ENCODE assay signal across 1 cellular context in the genomic region with DNA sequence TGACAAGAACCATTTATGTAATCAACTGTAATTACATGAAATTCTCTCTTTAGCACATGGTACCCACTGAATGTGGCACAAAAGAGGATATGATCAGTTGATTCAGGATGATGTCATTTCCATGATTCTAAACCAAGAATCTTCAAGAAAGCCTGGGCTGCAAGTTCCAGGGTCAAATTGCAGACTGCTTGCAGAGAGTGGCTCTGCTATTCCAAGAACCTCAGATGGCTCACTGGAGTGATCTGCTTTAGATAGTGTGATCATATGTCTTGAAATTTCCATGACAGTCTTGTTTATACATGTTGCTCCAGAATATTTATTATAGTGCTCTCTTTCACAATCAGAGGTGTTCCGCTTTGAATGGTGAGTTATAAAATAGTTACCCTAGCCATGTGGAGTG.
A peak's percentile ranks its signal among the peaks of the same experiment; 100 is the strongest.
TF ChIP-seq lines count a peak whose summit lies in the region.

No MANE protein-coding gene starts in this region.

TF ChIP-seq in GM12878, 131 proteins besides CTCF, POLR2A, EP300 and RAD21 (continued from another document and continues in another):
- TF ChIP-seq, protein P1, sequence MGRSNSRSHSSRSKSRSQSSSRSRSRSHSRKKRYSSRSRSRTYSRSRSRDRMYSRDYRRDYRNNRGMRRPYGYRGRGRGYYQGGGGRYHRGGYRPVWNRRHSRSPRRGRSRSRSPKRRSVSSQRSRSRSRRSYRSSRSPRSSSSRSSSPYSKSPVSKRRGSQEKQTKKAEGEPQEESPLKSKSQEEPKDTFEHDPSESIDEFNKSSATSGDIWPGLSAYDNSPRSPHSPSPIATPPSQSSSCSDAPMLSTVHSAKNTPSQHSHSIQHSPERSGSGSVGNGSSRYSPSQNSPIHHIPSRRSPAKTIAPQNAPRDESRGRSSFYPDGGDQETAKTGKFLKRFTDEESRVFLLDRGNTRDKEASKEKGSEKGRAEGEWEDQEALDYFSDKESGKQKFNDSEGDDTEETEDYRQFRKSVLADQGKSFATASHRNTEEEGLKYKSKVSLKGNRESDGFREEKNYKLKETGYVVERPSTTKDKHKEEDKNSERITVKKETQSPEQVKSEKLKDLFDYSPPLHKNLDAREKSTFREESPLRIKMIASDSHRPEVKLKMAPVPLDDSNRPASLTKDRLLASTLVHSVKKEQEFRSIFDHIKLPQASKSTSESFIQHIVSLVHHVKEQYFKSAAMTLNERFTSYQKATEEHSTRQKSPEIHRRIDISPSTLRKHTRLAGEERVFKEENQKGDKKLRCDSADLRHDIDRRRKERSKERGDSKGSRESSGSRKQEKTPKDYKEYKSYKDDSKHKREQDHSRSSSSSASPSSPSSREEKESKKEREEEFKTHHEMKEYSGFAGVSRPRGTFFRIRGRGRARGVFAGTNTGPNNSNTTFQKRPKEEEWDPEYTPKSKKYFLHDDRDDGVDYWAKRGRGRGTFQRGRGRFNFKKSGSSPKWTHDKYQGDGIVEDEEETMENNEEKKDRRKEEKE (IDR thresholded peaks at IDR 0.05): no peak
- TF ChIP-seq POLR2AphosphoS2 (IDR thresholded peaks at IDR 0.05; ENCODE audit: low read depth, low read length) (no peak), RFX5 (IDR thresholded peaks at IDR 0.05; ENCODE audit: low read depth, low read length) (no peak), EED (IDR thresholded peaks at IDR 0.05; ENCODE audit: low read depth) (no peak), JUNB (IDR thresholded peaks at IDR 0.05) (peak; percentile 33; the same call in 1 of the 2 replicates), DPF2 (IDR thresholded peaks at IDR 0.05) (peak; percentile 42; the same call in 1 of the 2 replicates), PAX8 (IDR thresholded peaks at IDR 0.05) (no peak), SMAD1 (IDR thresholded peaks at IDR 0.05; ENCODE audit: low read depth, partially characterized antibody) (no peak), STAT1 (conservative IDR thresholded peaks at IDR 0.05) (no peak), ZZZ3 (IDR thresholded peaks at IDR 0.05; ENCODE audit: control insufficient read depth, insufficient read length, low read depth) (no peak), HCFC1 (IDR thresholded peaks at IDR 0.05; ENCODE audit: low read length) (no peak), GABPA (IDR thresholded peaks at IDR 0.05; ENCODE audit: low read depth) (no peak), BMI1 (IDR thresholded peaks at IDR 0.05; ENCODE audit: borderline replicate concordance) (no peak), BACH1 (IDR thresholded peaks at IDR 0.05; ENCODE audit: borderline replicate concordance) (no peak), CEBPB (IDR thresholded peaks at IDR 0.05; ENCODE audit: borderline replicate concordance in 1 of 2, low read depth in 2 of 2, low read length in 2 of 2) (no peak), SIN3A (IDR thresholded peaks at IDR 0.05; ENCODE audit: low read depth, low read length) (no peak), SREBF2 (IDR thresholded peaks at IDR 0.05; ENCODE audit: low read length) (no peak), SP1 (IDR thresholded peaks at IDR 0.05; ENCODE audit: low read depth, low read length) (no peak), NR2C1 (IDR thresholded peaks at IDR 0.05) (no peak), BRCA1 (IDR thresholded peaks at IDR 0.05; ENCODE audit: low read depth, low read length) (no peak), KDM1A (IDR thresholded peaks at IDR 0.05; ENCODE audit: borderline replicate concordance) (no peak), SMAD5 (IDR thresholded peaks at IDR 0.05; ENCODE audit: low read depth) (no peak), RELA (IDR thresholded peaks at IDR 0.05; ENCODE audit: borderline replicate concordance, partially characterized antibody) (no peak), MYC (IDR thresholded peaks at IDR 0.05; ENCODE audit: insufficient read depth, insufficient read length, insufficient replicate concordance, low read length, severe bottlenecking) (no peak), ZNF384 (IDR thresholded peaks at IDR 0.05; ENCODE audit: borderline replicate concordance, low read depth, low read length) (no peak), ASH2L (IDR thresholded peaks at IDR 0.05; ENCODE audit: borderline replicate concordance, low read depth) (no peak), HDGF (IDR thresholded peaks at IDR 0.05) (no peak), CREM (IDR thresholded peaks at IDR 0.05; ENCODE audit: low read depth) (0 out of 2 replicates have a peak, but pooled peaks have one; percentile 29), MTA2 (IDR thresholded peaks at IDR 0.05; ENCODE audit: low read depth) (no peak), CHD4 (IDR thresholded peaks at IDR 0.05) (no peak), MEF2B (IDR thresholded peaks at IDR 0.05; ENCODE audit: partially characterized antibody, poor library complexity, severe bottlenecking) (peak; percentile 14), SUPT20H (IDR thresholded peaks at IDR 0.05; ENCODE audit: borderline replicate concordance, control insufficient read depth, low read depth, low read length) (no peak)
- TF ChIP-seq, protein P2, sequence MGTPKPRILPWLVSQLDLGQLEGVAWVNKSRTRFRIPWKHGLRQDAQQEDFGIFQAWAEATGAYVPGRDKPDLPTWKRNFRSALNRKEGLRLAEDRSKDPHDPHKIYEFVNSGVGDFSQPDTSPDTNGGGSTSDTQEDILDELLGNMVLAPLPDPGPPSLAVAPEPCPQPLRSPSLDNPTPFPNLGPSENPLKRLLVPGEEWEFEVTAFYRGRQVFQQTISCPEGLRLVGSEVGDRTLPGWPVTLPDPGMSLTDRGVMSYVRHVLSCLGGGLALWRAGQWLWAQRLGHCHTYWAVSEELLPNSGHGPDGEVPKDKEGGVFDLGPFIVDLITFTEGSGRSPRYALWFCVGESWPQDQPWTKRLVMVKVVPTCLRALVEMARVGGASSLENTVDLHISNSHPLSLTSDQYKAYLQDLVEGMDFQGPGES (IDR thresholded peaks at IDR 0.05): no peak
- TF ChIP-seq, protein P3, sequence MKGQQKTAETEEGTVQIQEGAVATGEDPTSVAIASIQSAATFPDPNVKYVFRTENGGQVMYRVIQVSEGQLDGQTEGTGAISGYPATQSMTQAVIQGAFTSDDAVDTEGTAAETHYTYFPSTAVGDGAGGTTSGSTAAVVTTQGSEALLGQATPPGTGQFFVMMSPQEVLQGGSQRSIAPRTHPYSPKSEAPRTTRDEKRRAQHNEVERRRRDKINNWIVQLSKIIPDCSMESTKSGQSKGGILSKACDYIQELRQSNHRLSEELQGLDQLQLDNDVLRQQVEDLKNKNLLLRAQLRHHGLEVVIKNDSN (IDR thresholded peaks at IDR 0.05; ENCODE audit: borderline replicate concordance, extremely low read length, insufficient read depth, low read depth, low read length): no peak
- TF ChIP-seq, protein P4, sequence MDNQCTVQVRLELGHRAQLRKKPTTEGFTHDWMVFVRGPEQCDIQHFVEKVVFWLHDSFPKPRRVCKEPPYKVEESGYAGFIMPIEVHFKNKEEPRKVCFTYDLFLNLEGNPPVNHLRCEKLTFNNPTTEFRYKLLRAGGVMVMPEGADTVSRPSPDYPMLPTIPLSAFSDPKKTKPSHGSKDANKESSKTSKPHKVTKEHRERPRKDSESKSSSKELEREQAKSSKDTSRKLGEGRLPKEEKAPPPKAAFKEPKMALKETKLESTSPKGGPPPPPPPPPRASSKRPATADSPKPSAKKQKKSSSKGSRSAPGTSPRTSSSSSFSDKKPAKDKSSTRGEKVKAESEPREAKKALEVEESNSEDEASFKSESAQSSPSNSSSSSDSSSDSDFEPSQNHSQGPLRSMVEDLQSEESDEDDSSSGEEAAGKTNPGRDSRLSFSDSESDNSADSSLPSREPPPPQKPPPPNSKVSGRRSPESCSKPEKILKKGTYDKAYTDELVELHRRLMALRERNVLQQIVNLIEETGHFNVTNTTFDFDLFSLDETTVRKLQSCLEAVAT (IDR thresholded peaks at IDR 0.05): no peak
- TF ChIP-seq, protein P5, sequence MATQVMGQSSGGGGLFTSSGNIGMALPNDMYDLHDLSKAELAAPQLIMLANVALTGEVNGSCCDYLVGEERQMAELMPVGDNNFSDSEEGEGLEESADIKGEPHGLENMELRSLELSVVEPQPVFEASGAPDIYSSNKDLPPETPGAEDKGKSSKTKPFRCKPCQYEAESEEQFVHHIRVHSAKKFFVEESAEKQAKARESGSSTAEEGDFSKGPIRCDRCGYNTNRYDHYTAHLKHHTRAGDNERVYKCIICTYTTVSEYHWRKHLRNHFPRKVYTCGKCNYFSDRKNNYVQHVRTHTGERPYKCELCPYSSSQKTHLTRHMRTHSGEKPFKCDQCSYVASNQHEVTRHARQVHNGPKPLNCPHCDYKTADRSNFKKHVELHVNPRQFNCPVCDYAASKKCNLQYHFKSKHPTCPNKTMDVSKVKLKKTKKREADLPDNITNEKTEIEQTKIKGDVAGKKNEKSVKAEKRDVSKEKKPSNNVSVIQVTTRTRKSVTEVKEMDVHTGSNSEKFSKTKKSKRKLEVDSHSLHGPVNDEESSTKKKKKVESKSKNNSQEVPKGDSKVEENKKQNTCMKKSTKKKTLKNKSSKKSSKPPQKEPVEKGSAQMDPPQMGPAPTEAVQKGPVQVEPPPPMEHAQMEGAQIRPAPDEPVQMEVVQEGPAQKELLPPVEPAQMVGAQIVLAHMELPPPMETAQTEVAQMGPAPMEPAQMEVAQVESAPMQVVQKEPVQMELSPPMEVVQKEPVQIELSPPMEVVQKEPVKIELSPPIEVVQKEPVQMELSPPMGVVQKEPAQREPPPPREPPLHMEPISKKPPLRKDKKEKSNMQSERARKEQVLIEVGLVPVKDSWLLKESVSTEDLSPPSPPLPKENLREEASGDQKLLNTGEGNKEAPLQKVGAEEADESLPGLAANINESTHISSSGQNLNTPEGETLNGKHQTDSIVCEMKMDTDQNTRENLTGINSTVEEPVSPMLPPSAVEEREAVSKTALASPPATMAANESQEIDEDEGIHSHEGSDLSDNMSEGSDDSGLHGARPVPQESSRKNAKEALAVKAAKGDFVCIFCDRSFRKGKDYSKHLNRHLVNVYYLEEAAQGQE (IDR thresholded peaks at IDR 0.05; ENCODE audit: low read depth, low read length): no peak
- TF ChIP-seq, protein P6, sequence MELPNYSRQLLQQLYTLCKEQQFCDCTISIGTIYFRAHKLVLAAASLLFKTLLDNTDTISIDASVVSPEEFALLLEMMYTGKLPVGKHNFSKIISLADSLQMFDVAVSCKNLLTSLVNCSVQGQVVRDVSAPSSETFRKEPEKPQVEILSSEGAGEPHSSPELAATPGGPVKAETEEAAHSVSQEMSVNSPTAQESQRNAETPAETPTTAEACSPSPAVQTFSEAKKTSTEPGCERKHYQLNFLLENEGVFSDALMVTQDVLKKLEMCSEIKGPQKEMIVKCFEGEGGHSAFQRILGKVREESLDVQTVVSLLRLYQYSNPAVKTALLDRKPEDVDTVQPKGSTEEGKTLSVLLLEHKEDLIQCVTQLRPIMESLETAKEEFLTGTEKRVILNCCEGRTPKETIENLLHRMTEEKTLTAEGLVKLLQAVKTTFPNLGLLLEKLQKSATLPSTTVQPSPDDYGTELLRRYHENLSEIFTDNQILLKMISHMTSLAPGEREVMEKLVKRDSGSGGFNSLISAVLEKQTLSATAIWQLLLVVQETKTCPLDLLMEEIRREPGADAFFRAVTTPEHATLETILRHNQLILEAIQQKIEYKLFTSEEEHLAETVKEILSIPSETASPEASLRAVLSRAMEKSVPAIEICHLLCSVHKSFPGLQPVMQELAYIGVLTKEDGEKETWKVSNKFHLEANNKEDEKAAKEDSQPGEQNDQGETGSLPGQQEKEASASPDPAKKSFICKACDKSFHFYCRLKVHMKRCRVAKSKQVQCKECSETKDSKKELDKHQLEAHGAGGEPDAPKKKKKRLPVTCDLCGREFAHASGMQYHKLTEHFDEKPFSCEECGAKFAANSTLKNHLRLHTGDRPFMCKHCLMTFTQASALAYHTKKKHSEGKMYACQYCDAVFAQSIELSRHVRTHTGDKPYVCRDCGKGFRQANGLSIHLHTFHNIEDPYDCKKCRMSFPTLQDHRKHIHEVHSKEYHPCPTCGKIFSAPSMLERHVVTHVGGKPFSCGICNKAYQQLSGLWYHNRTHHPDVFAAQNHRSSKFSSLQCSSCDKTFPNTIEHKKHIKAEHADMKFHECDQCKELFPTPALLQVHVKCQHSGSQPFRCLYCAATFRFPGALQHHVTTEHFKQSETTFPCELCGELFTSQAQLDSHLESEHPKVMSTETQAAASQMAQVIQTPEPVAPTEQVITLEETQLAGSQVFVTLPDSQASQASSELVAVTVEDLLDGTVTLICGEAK (IDR thresholded peaks at IDR 0.05; ENCODE audit: borderline replicate concordance): no peak
- TF ChIP-seq, protein P7, sequence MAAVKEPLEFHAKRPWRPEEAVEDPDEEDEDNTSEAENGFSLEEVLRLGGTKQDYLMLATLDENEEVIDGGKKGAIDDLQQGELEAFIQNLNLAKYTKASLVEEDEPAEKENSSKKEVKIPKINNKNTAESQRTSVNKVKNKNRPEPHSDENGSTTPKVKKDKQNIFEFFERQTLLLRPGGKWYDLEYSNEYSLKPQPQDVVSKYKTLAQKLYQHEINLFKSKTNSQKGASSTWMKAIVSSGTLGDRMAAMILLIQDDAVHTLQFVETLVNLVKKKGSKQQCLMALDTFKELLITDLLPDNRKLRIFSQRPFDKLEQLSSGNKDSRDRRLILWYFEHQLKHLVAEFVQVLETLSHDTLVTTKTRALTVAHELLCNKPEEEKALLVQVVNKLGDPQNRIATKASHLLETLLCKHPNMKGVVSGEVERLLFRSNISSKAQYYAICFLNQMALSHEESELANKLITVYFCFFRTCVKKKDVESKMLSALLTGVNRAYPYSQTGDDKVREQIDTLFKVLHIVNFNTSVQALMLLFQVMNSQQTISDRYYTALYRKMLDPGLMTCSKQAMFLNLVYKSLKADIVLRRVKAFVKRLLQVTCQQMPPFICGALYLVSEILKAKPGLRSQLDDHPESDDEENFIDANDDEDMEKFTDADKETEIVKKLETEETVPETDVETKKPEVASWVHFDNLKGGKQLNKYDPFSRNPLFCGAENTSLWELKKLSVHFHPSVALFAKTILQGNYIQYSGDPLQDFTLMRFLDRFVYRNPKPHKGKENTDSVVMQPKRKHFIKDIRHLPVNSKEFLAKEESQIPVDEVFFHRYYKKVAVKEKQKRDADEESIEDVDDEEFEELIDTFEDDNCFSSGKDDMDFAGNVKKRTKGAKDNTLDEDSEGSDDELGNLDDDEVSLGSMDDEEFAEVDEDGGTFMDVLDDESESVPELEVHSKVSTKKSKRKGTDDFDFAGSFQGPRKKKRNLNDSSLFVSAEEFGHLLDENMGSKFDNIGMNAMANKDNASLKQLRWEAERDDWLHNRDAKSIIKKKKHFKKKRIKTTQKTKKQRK (IDR thresholded peaks at IDR 0.05; ENCODE audit: low read depth, low read length): no peak
- TF ChIP-seq, protein P8, sequence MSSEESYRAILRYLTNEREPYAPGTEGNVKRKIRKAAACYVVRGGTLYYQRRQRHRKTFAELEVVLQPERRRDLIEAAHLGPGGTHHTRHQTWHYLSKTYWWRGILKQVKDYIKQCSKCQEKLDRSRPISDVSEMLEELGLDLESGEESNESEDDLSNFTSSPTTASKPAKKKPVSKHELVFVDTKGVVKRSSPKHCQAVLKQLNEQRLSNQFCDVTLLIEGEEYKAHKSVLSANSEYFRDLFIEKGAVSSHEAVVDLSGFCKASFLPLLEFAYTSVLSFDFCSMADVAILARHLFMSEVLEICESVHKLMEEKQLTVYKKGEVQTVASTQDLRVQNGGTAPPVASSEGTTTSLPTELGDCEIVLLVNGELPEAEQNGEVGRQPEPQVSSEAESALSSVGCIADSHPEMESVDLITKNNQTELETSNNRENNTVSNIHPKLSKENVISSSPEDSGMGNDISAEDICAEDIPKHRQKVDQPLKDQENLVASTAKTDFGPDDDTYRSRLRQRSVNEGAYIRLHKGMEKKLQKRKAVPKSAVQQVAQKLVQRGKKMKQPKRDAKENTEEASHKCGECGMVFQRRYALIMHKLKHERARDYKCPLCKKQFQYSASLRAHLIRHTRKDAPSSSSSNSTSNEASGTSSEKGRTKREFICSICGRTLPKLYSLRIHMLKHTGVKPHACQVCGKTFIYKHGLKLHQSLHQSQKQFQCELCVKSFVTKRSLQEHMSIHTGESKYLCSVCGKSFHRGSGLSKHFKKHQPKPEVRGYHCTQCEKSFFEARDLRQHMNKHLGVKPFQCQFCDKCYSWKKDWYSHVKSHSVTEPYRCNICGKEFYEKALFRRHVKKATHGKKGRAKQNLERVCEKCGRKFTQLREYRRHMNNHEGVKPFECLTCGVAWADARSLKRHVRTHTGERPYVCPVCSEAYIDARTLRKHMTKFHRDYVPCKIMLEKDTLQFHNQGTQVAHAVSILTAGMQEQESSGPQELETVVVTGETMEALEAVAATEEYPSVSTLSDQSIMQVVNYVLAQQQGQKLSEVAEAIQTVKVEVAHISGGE (CRISPR knock-in tag; IDR thresholded peaks at IDR 0.05): no peak
